1 cellular context compared by ENCODE assay signal in genomic region chr2:105894327-105894944, GRCh38.
A peak's percentile ranks its signal among the peaks of the same experiment; 100 is the strongest.
TF ChIP-seq lines count a peak whose summit lies in the region.

No MANE protein-coding gene starts in this region.

TF ChIP-seq in K562, 482 proteins besides CTCF, POLR2A, EP300 and RAD21:
- TF ChIP-seq TFE3 (CRISPR knock-in tag; IDR thresholded peaks at IDR 0.05) (peak; percentile 34), CBX1 (IDR thresholded peaks at IDR 0.05; ENCODE audit: low read depth) (no peak), DMBX1 (CRISPR knock-in tag; IDR thresholded peaks at IDR 0.05; ENCODE audit: borderline replicate concordance) (no peak), HBP1 (CRISPR knock-in tag; IDR thresholded peaks at IDR 0.05) (no peak), DACH1 (IDR thresholded peaks at IDR 0.05; ENCODE audit: partially characterized antibody) (no peak)
